In the genomic region with DNA sequence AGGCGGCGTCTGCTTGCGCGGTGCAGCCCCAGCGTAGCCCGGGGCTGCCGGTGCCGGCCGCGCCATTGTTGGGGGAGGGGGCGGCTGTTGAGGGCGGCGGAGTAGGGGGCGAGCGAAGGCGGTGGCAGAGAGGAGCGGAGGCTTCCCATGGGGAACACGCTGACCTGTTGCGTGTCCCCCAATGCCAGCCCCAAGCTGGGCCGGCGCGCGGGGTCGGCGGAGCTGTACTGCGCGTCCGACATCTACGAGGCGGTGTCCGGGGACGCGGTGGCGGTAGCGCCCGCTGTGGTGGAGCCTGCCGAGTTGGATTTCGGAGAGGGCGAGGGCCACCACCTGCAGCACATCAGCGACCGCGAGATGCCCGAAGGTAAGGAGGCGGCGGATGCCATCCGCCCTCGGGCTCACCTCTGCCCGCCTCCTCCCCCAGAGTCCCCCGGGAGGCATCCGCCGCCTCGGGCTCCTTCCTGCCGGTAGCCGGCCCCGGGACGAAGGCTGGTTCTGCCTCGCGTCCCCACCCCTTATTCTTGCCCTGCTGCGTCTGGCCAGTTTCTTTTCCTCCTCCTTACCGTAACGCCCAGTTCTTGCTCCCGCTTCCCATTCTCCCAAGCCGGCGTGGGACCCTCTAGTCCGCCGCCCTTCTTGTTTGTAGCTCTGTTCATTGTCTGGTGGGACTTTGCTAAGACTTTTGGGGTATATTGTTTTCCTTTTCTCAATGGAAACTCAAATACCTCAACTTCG, we compare ENCODE assay signal across 8 cellular contexts. TPM values are rescaled to one million over a fixed set of nuclear protein-coding genes. Genes with fewer than 3 reads are reported as not detected.
DNase-seq lines count a peak whose midpoint lies in the region; ATAC-seq, FAIRE-seq and TF ChIP-seq lines count a peak whose summit lies in the region.

No MANE protein-coding gene starts in this region.

- H3K4me3 ChIP-seq in ovary (peak overlapping the region; percentile 97), transverse colon (peak overlapping the region; percentile 78 to 91 (median 86))

- DNase-seq in SIG-M5 treated with dmso at 0.1 percent for 504 hours (lab: John Stamatoyannopoulos, UW; ENCODE audit: unreplicated experiment) (peak; percentile 50), SIG-M5 (lab: John Stamatoyannopoulos, UW) (no peak), NCI-H774 (lab: John Stamatoyannopoulos, UW) (peak; percentile 31), frontal cortex (ENCODE audit: low spot score in 2 of 2) (peak; percentile 35 to 42), ovary (peak in 4 of 5 donors; percentile 24 to 61 (median 46)), transverse colon (peak; percentile 70)
- DNase-seq in activated effector memory CD4-positive, alpha-beta T cell treated with Interleukin-2 at 50 U/mL for 16 hours, result peak; percentile 50

- FAIRE-seq in frontal cortex (lab: Jason Lieb, UNC), result no peak

- H3K27ac ChIP-seq in ovary (peak overlapping the region in 1 of 2 donors; percentile 37), transverse colon (peak overlapping the region; percentile 94 to 98 (median 97))

- in situ Hi-C loops in transverse colon (cut with MboI; ENCODE audit: low pct_ligation_motif_present in 1 of 4, low pct_unique_long_range_greater_than_20kb in 1 of 4, low sequenced_read_pairs in 3 of 4), result loop anchor here in 1 of 4 donors (25.0 kb wide), 1 partner anchor 175 kb away; the partner anchor contains the start of gene CREB1

- no peak for TF ChIP-seq CTCF in ovary (IDR thresholded peaks at IDR 0.05)
- no peak for TF ChIP-seq CTCF in transverse colon (IDR thresholded peaks at IDR 0.05)

- no peak for TF ChIP-seq EP300 in ovary (IDR thresholded peaks at IDR 0.05)
- TF ChIP-seq EP300 in transverse colon (IDR thresholded peaks at IDR 0.05; ENCODE audit: low read depth), result no peak

- intact Hi-C loops in ovary (cut with DNase I), result loop anchor here in 2 of 4 donors (1.0 to 10.0 kb wide), 2 partner anchors 86 to 187 kb away; partner anchors contain the start of gene CREB1 (in 1 of the 2)
- intact Hi-C loops in transverse colon (cut with DNase I; ENCODE audit: low total_unique reads), result loop anchor here (5.0 kb wide), 1 partner anchor 85 kb away; the partner anchor contains the start of gene METTL21A

- H3K36me3 ChIP-seq in ovary (no peaks in the 10 kb centered on the region), transverse colon (no peaks in the 10 kb centered on the region)

- 0 to 1% (median 0%) methylated on average over 62 to 67 of the region's 67 CpGs for WGBS in ovary, 3 donors
- 1% methylated on average over 14 to 45 of the region's 67 CpGs for WGBS in transverse colon (ENCODE audit: low coverage in 1 of 2), 2 donors

- H3K9me3 ChIP-seq in ovary (no peaks in the 10 kb centered on the region), transverse colon (no peaks in the 10 kb centered on the region)

- TF ChIP-seq POLR2A in ovary (IDR thresholded peaks at IDR 0.05) (no peak), transverse colon (IDR thresholded peaks at IDR 0.05) (peak; percentile 35)

- H3K4me1 ChIP-seq in ovary (ENCODE audit: insufficient read depth), result peaks cover 3% of the 10 kb centered on the region
- peaks cover 6 to 22% (median 13%) of the 10 kb centered on the region in 4 donors for H3K4me1 ChIP-seq in transverse colon

- peak; percentile 26 for ATAC-seq in HG02973 (IDR thresholded peaks at IDR 0.05; ENCODE audit: unreplicated experiment)

- H3K27me3 ChIP-seq in ovary, result no peaks in the 10 kb centered on the region
- no peaks in the 10 kb centered on the region for H3K27me3 ChIP-seq in transverse colon

RNA-seq across cellular contexts. Expression of gene CCNYL1, which starts 0.5 kb away (rescaled TPM):
- total RNA-seq in frontal cortex (51.0 TPM), ovary (10 to 100 TPM in 2 of 7 donors, 1 to 10 TPM in 5; 5.4 to 13.0 (median 7.4) TPM), transverse colon (10 to 100 TPM; 30.0 to 99.5 (median 31.7) TPM)
- polyA plus RNA-seq in ovary, result 10 to 100 TPM in 1 of 2 donors, 1 to 10 TPM in 1; 4.3 to 13.8 TPM

RNA-seq across cellular contexts. Expression of gene FZD5, which starts 57.8 kb away (rescaled TPM):
- 1.2 TPM for total RNA-seq in frontal cortex
- 10 to 100 TPM in 3 of 7 donors, 1 to 10 TPM in 4; 3.2 to 13.0 (median 8.6) TPM for total RNA-seq in ovary
- 1 to 10 TPM; 3.1 to 4.0 TPM for polyA plus RNA-seq in ovary
- 100 to 1,000 TPM in 3 of 4 donors, 10 to 100 TPM in 1; 70.3 to 150 (median 141) TPM for total RNA-seq in transverse colon

Comparison
In these comparisons a context has a peak if more than half of its experiments do, and no peak if none do; other contexts are left out.
1. RNA of gene FZD5, which starts 57.8 kb away (total RNA-seq): 70.3 to 150 TPM in transverse colon; 3.2 to 13.0 TPM in ovary and 1.2 TPM in frontal cortex (single experiment); every median in the first group is over 4 times any median in the second.